34 cellular contexts compared by ENCODE assay signal in the genomic region with DNA sequence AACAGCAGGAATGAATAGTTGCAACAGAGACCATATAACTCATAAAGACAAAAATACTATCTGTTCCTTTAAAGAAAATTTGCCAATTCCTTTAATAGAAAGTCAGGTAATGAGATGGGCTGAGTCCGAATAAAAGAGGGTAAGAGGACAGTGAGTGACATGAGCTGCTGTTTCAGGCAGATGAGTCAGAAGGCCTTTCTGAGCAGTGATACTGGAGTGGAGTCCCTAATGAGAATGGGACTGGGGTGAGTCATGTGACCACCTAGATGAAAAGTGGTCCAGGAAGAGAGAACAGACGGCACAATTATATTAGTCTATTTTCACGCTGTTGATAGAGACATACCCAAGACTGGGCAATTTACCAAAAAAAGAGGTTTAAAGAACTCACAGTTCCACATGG.
"Had no signal": no experiment of that assay in that cellular context is flagged by ENCODE, and none has a peak within 500 bp of the region (broad histone marks: within the 10 kb centered on the region; RNA-seq: fewer than 3 reads in every experiment).

No MANE protein-coding gene starts in this region.

- H3K27me3 Mint-ChIP-seq: activated B cell treated with CpG ODN at 0.5 μM for 24 hours; activated CD4-positive, alpha-beta memory T cell treated with anti-CD3 and anti-CD28 coated beads, Interleukin-2, amount 10 ng/mL, durations not matched to agents 7 days and 5 days; activated CD8-positive, alpha-beta memory T cell treated with anti-CD3 and anti-CD28 coated beads, Interleukin-2, amount 10 ng/mL, durations not matched to agents 7 days and 5 days; activated naive CD8-positive, alpha-beta T cell; activated naive CD8-positive, alpha-beta T cell treated with anti-CD3 and anti-CD28 coated beads, Interleukin-2, amount 10 ng/mL, durations not matched to agents 7 days and 5 days; activated naive CD8-positive, alpha-beta T cell treated with anti-CD3 and anti-CD28 coated beads, Interleukin-2, amount 50 U/mL, for 24 hours; activated T-cell treated with anti-CD3 and anti-CD28 coated beads, Interleukin-2, amount 50 U/mL, for 24 hours; central memory CD8-positive, alpha-beta T cell had no signal

- H3K36me3 ChIP-seq: ascending aorta, cardiac muscle cell had no signal

- DNase-seq: activated B cell treated with CpG ODN at 0.5 μM for 24 hours; activated CD4-positive, alpha-beta memory T cell treated with anti-CD3 and anti-CD28 coated beads, Interleukin-2, amount 10 ng/mL, durations not matched to agents 7 days and 5 days; activated CD4-positive, alpha-beta T cell treated with anti-CD3 and anti-CD28 coated beads for 4 hours; activated CD4-positive, alpha-beta T cell treated with anti-CD3 and anti-CD28 coated beads, Interleukin-2, amount 10 ng/mL, durations not matched to agents 24 days and 14 days; activated CD4-positive, alpha-beta T cell treated with anti-CD3 and anti-CD28 coated beads, Interleukin-2, amount 50 U/mL, for 1 hour; activated CD4-positive, alpha-beta T cell treated with anti-CD3 and anti-CD28 coated beads, Interleukin-2, amount 50 U/mL, for 4 hours; activated CD4-positive, CD25-positive, alpha-beta regulatory T cell treated with anti-CD3 and anti-CD28 coated beads, Interleukin-2, amount 50 U/mL, for 72 hours; activated CD8-positive, alpha-beta memory T cell treated with anti-CD3 and anti-CD28 coated beads for 24 hours; activated CD8-positive, alpha-beta memory T cell treated with anti-CD3 and anti-CD28 coated beads, Interleukin-2, amount 10 ng/mL, durations not matched to agents 7 days and 5 days; activated CD8-positive, alpha-beta memory T cell treated with anti-CD3 and anti-CD28 coated beads, Interleukin-2, amount 50 U/mL, for 48 hours; activated CD8-positive, alpha-beta T cell treated with anti-CD3 and anti-CD28 coated beads, Interleukin-2, amount 10 ng/mL, durations not matched to agents 7 days and 5 days; activated effector memory CD4-positive, alpha-beta T cell treated with Interleukin-2 at 50 U/mL for 16 hours; activated gamma-delta T cell; activated naive CD4-positive, alpha-beta T cell treated with Interleukin-2 at 50 U/mL for 16 hours; activated naive CD8-positive, alpha-beta T cell treated with anti-CD3 and anti-CD28 coated beads, Interleukin-2, amount 10 ng/mL, durations not matched to agents 7 days and 5 days; activated naive CD8-positive, alpha-beta T cell treated with anti-CD3 and anti-CD28 coated beads, Interleukin-2, amount 50 U/mL, for 24 hours; activated T-cell treated with anti-CD3 and anti-CD28 coated beads, Interleukin-2, amount 50 U/mL, for 24 hours; activated T-cell treated with anti-CD3 and anti-CD28 coated beads, Interleukin-2, amount 50 U/mL, for 48 hours; amygdala; anterior cingulate cortex; caudate nucleus; cerebellar nuclear complex; T-helper 1 cell; T-helper 2 cell; T-helper 9 cell had no signal

- H3K27ac Mint-ChIP-seq: activated B cell treated with CpG ODN at 0.5 μM for 24 hours; activated CD4-positive, alpha-beta memory T cell treated with anti-CD3 and anti-CD28 coated beads, Interleukin-2, amount 10 ng/mL, durations not matched to agents 7 days and 5 days; activated CD4-positive, alpha-beta T cell treated with anti-CD3 and anti-CD28 coated beads, Interleukin-2, amount 10 ng/mL, durations not matched to agents 24 days and 14 days; activated CD8-positive, alpha-beta memory T cell treated with anti-CD3 and anti-CD28 coated beads, Interleukin-2, amount 10 ng/mL, durations not matched to agents 7 days and 5 days; activated CD8-positive, alpha-beta T cell treated with anti-CD3 and anti-CD28 coated beads, Interleukin-2, amount 10 ng/mL, durations not matched to agents 7 days and 5 days; activated naive CD8-positive, alpha-beta T cell; activated naive CD8-positive, alpha-beta T cell treated with anti-CD3 and anti-CD28 coated beads, Interleukin-2, amount 10 ng/mL, durations not matched to agents 7 days and 5 days; activated naive CD8-positive, alpha-beta T cell treated with anti-CD3 and anti-CD28 coated beads, Interleukin-2, amount 50 U/mL, for 24 hours; activated T-cell treated with anti-CD3 and anti-CD28 coated beads, Interleukin-2, amount 50 U/mL, for 24 hours; activated T-helper 2 cell treated with anti-CD3 and anti-CD28 coated beads, Interferon-gamma antibody, Interleukin-2, Interleukin-4, amounts not matched to agents 10 μg/mL and 5 μg/mL and 100 μg/mL, durations not matched to agents 14 hours and 24 hours and 36 hours; brain; T-helper 1 cell treated with Interleukin-12 subunit alpha and Interleukin-12 subunit beta and Interleukin-4 antibody, amounts not matched to agents 30 μg/mL and 1 μg/mL, for 36 hours; T-helper 2 cell treated with Interferon-gamma antibody and Interleukin-4, amounts not matched to agents 5 μg/mL and 100 μg/mL, for 36 hours had no signal

- H3K27me3 ChIP-seq: ascending aorta, cardiac muscle cell had no signal

- H3K4me1 ChIP-seq: ascending aorta had no signal

- H3K4me1 Mint-ChIP-seq: activated B cell treated with CpG ODN at 0.5 μM for 24 hours; activated CD4-positive, alpha-beta memory T cell treated with anti-CD3 and anti-CD28 coated beads, Interleukin-2, amount 10 ng/mL, durations not matched to agents 7 days and 5 days; activated CD4-positive, alpha-beta T cell treated with anti-CD3 and anti-CD28 coated beads, Interleukin-2, amount 10 ng/mL, durations not matched to agents 24 days and 14 days; activated CD8-positive, alpha-beta memory T cell treated with anti-CD3 and anti-CD28 coated beads, Interleukin-2, amount 10 ng/mL, durations not matched to agents 7 days and 5 days; activated naive CD8-positive, alpha-beta T cell treated with anti-CD3 and anti-CD28 coated beads, Interleukin-2, amount 50 U/mL, for 24 hours; brain had no signal

- H3K4me3 ChIP-seq: ascending aorta, cardiac muscle cell had no signal

- H3K27ac ChIP-seq: ascending aorta, cardiac muscle cell, VCaP had no signal

- H3K4me3 Mint-ChIP-seq: activated B cell treated with CpG ODN at 0.5 μM for 24 hours; activated CD4-positive, alpha-beta memory T cell treated with anti-CD3 and anti-CD28 coated beads, Interleukin-2, amount 10 ng/mL, durations not matched to agents 7 days and 5 days; activated CD4-positive, alpha-beta T cell treated with anti-CD3 and anti-CD28 coated beads, Interleukin-2, amount 10 ng/mL, durations not matched to agents 24 days and 14 days; activated CD8-positive, alpha-beta memory T cell treated with anti-CD3 and anti-CD28 coated beads, Interleukin-2, amount 10 ng/mL, durations not matched to agents 7 days and 5 days; activated CD8-positive, alpha-beta T cell treated with anti-CD3 and anti-CD28 coated beads, Interleukin-2, amount 10 ng/mL, durations not matched to agents 7 days and 5 days; activated naive CD8-positive, alpha-beta T cell; activated naive CD8-positive, alpha-beta T cell treated with anti-CD3 and anti-CD28 coated beads, Interleukin-2, amount 10 ng/mL, durations not matched to agents 7 days and 5 days; activated naive CD8-positive, alpha-beta T cell treated with anti-CD3 and anti-CD28 coated beads, Interleukin-2, amount 50 U/mL, for 24 hours; activated T-cell treated with anti-CD3 and anti-CD28 coated beads, Interleukin-2, amount 50 U/mL, for 24 hours; brain; central memory CD8-positive, alpha-beta T cell; T-helper 1 cell treated with Interleukin-12 subunit alpha and Interleukin-12 subunit beta and Interleukin-4 antibody, amounts not matched to agents 30 μg/mL and 1 μg/mL, for 36 hours; T-helper 2 cell treated with Interferon-gamma antibody and Interleukin-4, amounts not matched to agents 5 μg/mL and 100 μg/mL, for 36 hours had no signal
